In the genomic region with DNA sequence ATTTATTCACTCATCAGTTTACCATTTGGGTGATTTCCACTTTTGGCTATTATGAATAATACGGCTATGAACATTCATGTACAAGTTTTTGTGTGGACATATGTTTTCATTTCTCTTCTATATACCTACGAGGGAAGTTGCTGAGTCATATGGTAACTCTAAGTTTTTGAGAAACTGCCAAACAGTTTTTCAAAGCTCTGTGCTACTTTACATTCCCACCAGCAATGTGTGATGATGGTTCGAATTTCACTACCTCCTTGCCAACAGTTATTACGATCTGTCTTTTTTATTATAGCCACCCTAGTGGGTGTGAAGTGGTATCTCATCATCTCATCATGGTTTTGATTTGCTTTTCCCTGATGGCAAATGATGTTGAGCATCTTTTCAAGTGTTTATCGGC, we compare ENCODE assay signal across 13 cellular contexts.
DNase-seq lines count a peak whose midpoint lies in the region; ATAC-seq and TF ChIP-seq lines count a peak whose summit lies in the region.
"Had no signal": no experiment of that assay in that cellular context is flagged by ENCODE, and none has a peak within 500 bp of the region (broad histone marks: within the 10 kb centered on the region; RNA-seq: fewer than 3 reads in every experiment).

No MANE protein-coding gene starts in this region.

- H3K27me3 Mint-ChIP-seq in chondrocyte (ENCODE audit: low read depth) = no peaks in the 10 kb centered on the region
- H3K27me3 Mint-ChIP-seq in progenitor cell of endocrine pancreas = peaks cover 19% of the 10 kb centered on the region

- TF ChIP-seq EP300 in transverse colon (IDR thresholded peaks at IDR 0.05; ENCODE audit: low read depth) (no peak), ovary (IDR thresholded peaks at IDR 0.05) (no peak)

- POLR2A ChIA-PET in BJ (lab: Charles Lee) = no interaction called here

- H3K27ac ChIP-seq in transverse colon = no peak overlapping the region
- H3K27ac ChIP-seq in ovary = no peak overlapping the region
- H3K27ac ChIP-seq: VCaP had no signal

- ATAC-seq in GM21447 (IDR thresholded peaks at IDR 0.05; ENCODE audit: unreplicated experiment) = peak; percentile 64

- H3K27me3 ChIP-seq in BJ (ENCODE audit: control insufficient read depth, insufficient read depth, low read length) (peaks cover 8% of the 10 kb centered on the region), transverse colon (no peaks in the 10 kb centered on the region), ovary (no peaks in the 10 kb centered on the region)

- 46 to 56% methylated on average over 5 of the region's 5 CpGs for WGBS in transverse colon (ENCODE audit: low coverage in 1 of 2), 2 donors
- 58 to 68% (median 64%) methylated on average over 5 of the region's 5 CpGs for WGBS in ovary, 3 donors

- DNase-seq in BJ (ENCODE audit: low read depth) = peak; percentile 19
- peak; percentile 60 for DNase-seq in NCI-H2029 (lab: John Stamatoyannopoulos, UW)
- no peak for DNase-seq in chondrocyte (ENCODE audit: low spot score)
- no peak for DNase-seq in NCI-H1417 treated with DMSO at 0.1 percent for 48 hours (lab: John Stamatoyannopoulos, UW)
- DNase-seq in transverse colon = no peak
- DNase-seq in ovary = no peak
- no peak for DNase-seq in progenitor cell of endocrine pancreas (ENCODE audit: low spot score, unreplicated experiment)
- DNase-seq: activated naive CD8-positive, alpha-beta T cell treated with anti-CD3 and anti-CD28 coated beads for 36 hours; Caco-2; NCI-H1930; nephron progenitor cell had no signal

- CTCF ChIA-PET in BJ (lab: Yijun Ruan, JAX) = no interaction called here

- H3K4me3 Mint-ChIP-seq in chondrocyte (ENCODE audit: unreplicated experiment) (no peak overlapping the region), progenitor cell of endocrine pancreas (ENCODE audit: low read depth) (no peak overlapping the region)
- H3K4me3 Mint-ChIP-seq: activated naive CD8-positive, alpha-beta T cell treated with anti-CD3 and anti-CD28 coated beads for 36 hours; nephron progenitor cell had no signal

- H3K36me3 ChIP-seq in BJ (ENCODE audit: control insufficient read depth, insufficient read depth, low read length) = no peaks in the 10 kb centered on the region
- H3K36me3 ChIP-seq in transverse colon = no peaks in the 10 kb centered on the region
- H3K36me3 ChIP-seq in ovary = no peaks in the 10 kb centered on the region

- in situ Hi-C loops in transverse colon (cut with MboI; ENCODE audit: low pct_ligation_motif_present in 1 of 4, low pct_unique_long_range_greater_than_20kb in 1 of 4, low sequenced_read_pairs in 3 of 4) = no loop called here

- intact Hi-C loops in transverse colon (cut with DNase I; ENCODE audit: low total_unique reads) (no loop called here), ovary (cut with DNase I) (no loop called here)

- H3K9me3 ChIP-seq in transverse colon (no peaks in the 10 kb centered on the region), ovary (no peaks in the 10 kb centered on the region)
- H3K9me3 ChIP-seq: Caco-2 had no signal

- H3K4me1 Mint-ChIP-seq in chondrocyte (ENCODE audit: low read depth) = peaks cover 55% of the 10 kb centered on the region
- peaks cover 7% of the 10 kb centered on the region for H3K4me1 Mint-ChIP-seq in progenitor cell of endocrine pancreas (ENCODE audit: low read depth)

- peaks cover 3% of the 10 kb centered on the region for H3K9me3 Mint-ChIP-seq in chondrocyte (ENCODE audit: low read depth)
- H3K9me3 Mint-ChIP-seq in progenitor cell of endocrine pancreas (ENCODE audit: low read depth) = no peaks in the 10 kb centered on the region
- H3K9me3 Mint-ChIP-seq: activated naive CD8-positive, alpha-beta T cell treated with anti-CD3 and anti-CD28 coated beads for 36 hours; nephron progenitor cell had no signal

- no peaks in the 10 kb centered on the region for H3K36me3 Mint-ChIP-seq in chondrocyte (ENCODE audit: low read depth)
- no peaks in the 10 kb centered on the region for H3K36me3 Mint-ChIP-seq in progenitor cell of endocrine pancreas (ENCODE audit: insufficient read depth)
- H3K36me3 Mint-ChIP-seq: activated naive CD8-positive, alpha-beta T cell treated with anti-CD3 and anti-CD28 coated beads for 36 hours had no signal

- TF ChIP-seq CTCF in BJ (IDR thresholded peaks at IDR 0.05; ENCODE audit: insufficient read depth, low read depth, low read length) = no peak
- peak; percentile 58 for TF ChIP-seq CTCF in chondrocyte (IDR thresholded peaks at IDR 0.05)
- no peak for TF ChIP-seq CTCF in transverse colon (IDR thresholded peaks at IDR 0.05)
- TF ChIP-seq CTCF in ovary (IDR thresholded peaks at IDR 0.05) = no peak
- TF ChIP-seq CTCF in progenitor cell of endocrine pancreas (IDR thresholded peaks at IDR 0.05; ENCODE audit: unreplicated experiment) = no peak

- H3K4me1 ChIP-seq in transverse colon = peaks cover 0 to 12% (median 5%) of the 10 kb centered on the region in 4 donors
- H3K4me1 ChIP-seq in ovary (ENCODE audit: insufficient read depth) = peaks cover 6% of the 10 kb centered on the region
- H3K4me1 ChIP-seq: Caco-2 had no signal

- H3K27ac Mint-ChIP-seq in chondrocyte (ENCODE audit: unreplicated experiment) (peak overlapping the region; percentile 46), progenitor cell of endocrine pancreas (no peak overlapping the region)
- H3K27ac Mint-ChIP-seq: activated naive CD8-positive, alpha-beta T cell treated with anti-CD3 and anti-CD28 coated beads for 36 hours; nephron progenitor cell had no signal

- TF ChIP-seq POLR2A in transverse colon (IDR thresholded peaks at IDR 0.05) (no peak), ovary (IDR thresholded peaks at IDR 0.05) (no peak)

- H3K4me3 ChIP-seq in BJ (ENCODE audit: low read depth, low read length) (no peak overlapping the region), transverse colon (no peak overlapping the region), ovary (no peak overlapping the region)

Comparison
In these comparisons a context has a peak if more than half of its experiments do, and no peak if none do; other contexts are left out.
1. DNase-seq: peak in BJ (single experiment) and NCI-H2029 (single experiment); none in chondrocyte (single experiment), NCI-H1417 treated with DMSO at 0.1 percent for 48 hours (single experiment), transverse colon (single experiment), ovary (0 of 5) and progenitor cell of endocrine pancreas (single experiment).